In genomic region chr3:58072046-58072445, GRCh38 we compare ENCODE assay signal across 1 cellular context.
TF ChIP-seq lines count a peak whose summit lies in the region.

No MANE protein-coding gene starts in this region.

TF ChIP-seq in A549, 52 proteins besides CTCF, POLR2A, EP300 and RAD21 (continued from another document):
- TF ChIP-seq RNF2 (IDR thresholded peaks at IDR 0.05; ENCODE audit: borderline replicate concordance, low read depth) = no peak
